Comparison of ENCODE assay signal across 31 cellular contexts in genomic region chr4:133389029-133389428, GRCh38.
"Had no signal": no experiment of that assay in that cellular context is flagged by ENCODE, and none has a peak within 500 bp of the region (broad histone marks: within the 10 kb centered on the region; RNA-seq: fewer than 3 reads in every experiment).

No MANE protein-coding gene starts in this region.

- H3K27me3 ChIP-seq: ascending aorta, cardiac muscle cell had no signal

- DNase-seq: activated B cell treated with CpG ODN at 0.5 μM for 24 hours; activated CD4-positive, alpha-beta memory T cell treated with anti-CD3 and anti-CD28 coated beads, Interleukin-2, amount 10 ng/mL, durations not matched to agents 7 days and 5 days; activated CD4-positive, alpha-beta T cell treated with anti-CD3 and anti-CD28 coated beads for 4 hours; activated CD4-positive, alpha-beta T cell treated with anti-CD3 and anti-CD28 coated beads, Interleukin-2, amount 10 ng/mL, durations not matched to agents 24 days and 14 days; activated CD4-positive, alpha-beta T cell treated with anti-CD3 and anti-CD28 coated beads, Interleukin-2, amount 50 U/mL, for 1 hour; activated CD4-positive, alpha-beta T cell treated with anti-CD3 and anti-CD28 coated beads, Interleukin-2, amount 50 U/mL, for 48 hours; activated CD4-positive, CD25-positive, alpha-beta regulatory T cell treated with anti-CD3 and anti-CD28 coated beads, Interleukin-2, amount 50 U/mL, for 72 hours; activated CD8-positive, alpha-beta memory T cell treated with anti-CD3 and anti-CD28 coated beads for 24 hours; activated CD8-positive, alpha-beta memory T cell treated with anti-CD3 and anti-CD28 coated beads, Interleukin-2, amount 10 ng/mL, durations not matched to agents 7 days and 5 days; activated CD8-positive, alpha-beta memory T cell treated with anti-CD3 and anti-CD28 coated beads, Interleukin-2, amount 50 U/mL, for 48 hours; activated CD8-positive, alpha-beta T cell treated with anti-CD3 and anti-CD28 coated beads, Interleukin-2, amount 10 ng/mL, durations not matched to agents 7 days and 5 days; activated effector memory CD4-positive, alpha-beta T cell treated with Interleukin-2 at 50 U/mL for 16 hours; activated gamma-delta T cell; activated naive CD4-positive, alpha-beta T cell treated with anti-CD3 and anti-CD28 coated beads, Interleukin-2, amount 10 ng/mL, durations not matched to agents 7 days and 5 days; activated naive CD4-positive, alpha-beta T cell treated with Interleukin-2 at 50 U/mL for 16 hours; activated naive CD8-positive, alpha-beta T cell treated with anti-CD3 and anti-CD28 coated beads, Interleukin-2, amount 10 ng/mL, durations not matched to agents 7 days and 5 days; activated naive CD8-positive, alpha-beta T cell treated with anti-CD3 and anti-CD28 coated beads, Interleukin-2, amount 50 U/mL, for 24 hours; activated T-cell treated with anti-CD3 and anti-CD28 coated beads, Interleukin-2, amount 50 U/mL, for 24 hours; activated T-cell treated with anti-CD3 and anti-CD28 coated beads, Interleukin-2, amount 50 U/mL, for 48 hours; amygdala; anterior cingulate cortex; caudate nucleus; cerebellar nuclear complex; T-helper 1 cell; T-helper 2 cell; T-helper 9 cell had no signal

- ATAC-seq: activated CD8-positive, alpha-beta memory T cell treated with anti-CD3 and anti-CD28 coated beads, Interleukin-2, amount 10 ng/mL, durations not matched to agents 7 days and 5 days; activated CD8-positive, alpha-beta T cell treated with anti-CD3 and anti-CD28 coated beads, Interleukin-2, amount 10 ng/mL, durations not matched to agents 7 days and 5 days; activated naive CD8-positive, alpha-beta T cell treated with anti-CD3 and anti-CD28 coated beads, Interleukin-2, amount 50 U/mL, for 24 hours had no signal

- H3K36me3 ChIP-seq: ascending aorta, cardiac muscle cell had no signal

- H3K4me1 ChIP-seq: ascending aorta had no signal

- FAIRE-seq: bronchial epithelial cell, TTC549 had no signal

- H3K9me3 ChIP-seq: ascending aorta had no signal

- H3K27ac ChIP-seq: ascending aorta, cardiac muscle cell, VCaP had no signal

- H3K4me3 ChIP-seq: ascending aorta, cardiac muscle cell had no signal
